In genomic region chr19:50537769-50538230, GRCh38 we compare ENCODE assay signal across 1 cellular context.
TF ChIP-seq lines count a peak whose summit lies in the region.

No MANE protein-coding gene starts in this region.

TF ChIP-seq in K562, 482 proteins besides CTCF, POLR2A, EP300 and RAD21 (continued from another document and continues in another):
- TF ChIP-seq TSHZ1 (CRISPR knock-in tag; IDR thresholded peaks at IDR 0.05) = no peak
- TF ChIP-seq NKRF (IDR thresholded peaks at IDR 0.05; ENCODE audit: borderline replicate concordance) = no peak
- TF ChIP-seq EGR1 (conservative IDR thresholded peaks at IDR 0.05) = no peak
- 0 out of 2 replicates have a peak, but pooled peaks have one; percentile 27 for TF ChIP-seq BCL6 (CRISPR knock-in tag; IDR thresholded peaks at IDR 0.05)
- no peak for TF ChIP-seq MYNN (IDR thresholded peaks at IDR 0.05)
- TF ChIP-seq MYNN (CRISPR knock-in tag; IDR thresholded peaks at IDR 0.05) = no peak
- no peak for TF ChIP-seq ELF4 (CRISPR knock-in tag; IDR thresholded peaks at IDR 0.05)
- TF ChIP-seq PHF20 (IDR thresholded peaks at IDR 0.05; ENCODE audit: partially characterized antibody) = no peak
- TF ChIP-seq ZNF589 (CRISPR knock-in tag; IDR thresholded peaks at IDR 0.05; ENCODE audit: low read depth) = peak; percentile 75; the same call in 1 of the 2 replicates
- TF ChIP-seq SP2 (IDR thresholded peaks at IDR 0.05; ENCODE audit: extremely low read depth, low read depth, low read length, poor library complexity, severe bottlenecking) = no peak
- TF ChIP-seq ZBED1 (IDR thresholded peaks at IDR 0.05) = no peak
- TF ChIP-seq ID3 (CRISPR knock-in tag; IDR thresholded peaks at IDR 0.05) = no peak
- TF ChIP-seq ID3 (tag; IDR thresholded peaks at IDR 0.05) = 0 out of 2 replicates have a peak, but pooled peaks have one; percentile 54
- peak; percentile 47 for TF ChIP-seq GABPB1 (CRISPR knock-in tag; IDR thresholded peaks at IDR 0.05)
- TF ChIP-seq ZNF239 (CRISPR knock-in tag; IDR thresholded peaks at IDR 0.05) = no peak
- no peak for TF ChIP-seq ZNF408 (CRISPR knock-in tag; IDR thresholded peaks at IDR 0.05; ENCODE audit: low read depth)
- TF ChIP-seq HNRNPUL1 (IDR thresholded peaks at IDR 0.05; ENCODE audit: low read length) = no peak
- TF ChIP-seq ZNF436 (CRISPR knock-in tag; IDR thresholded peaks at IDR 0.05) = no peak
- no peak for TF ChIP-seq EP400 (IDR thresholded peaks at IDR 0.05)
- no peak for TF ChIP-seq ZNF134 (CRISPR knock-in tag; conservative IDR thresholded peaks at IDR 0.05)
- TF ChIP-seq MEF2D (tag; conservative IDR thresholded peaks at IDR 0.05; ENCODE audit: low read depth) = peak; percentile 66; the same call in 1 of the 2 replicates
- no peak for TF ChIP-seq ZNF778 (CRISPR knock-in tag; IDR thresholded peaks at IDR 0.05)
- no peak for TF ChIP-seq ZNF347 (CRISPR knock-in tag; IDR thresholded peaks at IDR 0.05; ENCODE audit: low read depth)
- TF ChIP-seq E2F4 (CRISPR knock-in tag; IDR thresholded peaks at IDR 0.05; ENCODE audit: low read depth) = no peak
- no peak for TF ChIP-seq KHSRP (IDR thresholded peaks at IDR 0.05)
- TF ChIP-seq MIER1 (IDR thresholded peaks at IDR 0.05; ENCODE audit: low read depth) = no peak
- 0 out of 2 replicates have a peak, but pooled peaks have one; percentile 29 for TF ChIP-seq JUN (IDR thresholded peaks at IDR 0.05; ENCODE audit: borderline replicate concordance, low read depth, low read length)
- no peak for TF ChIP-seq JUN (CRISPR knock-in tag; IDR thresholded peaks at IDR 0.05; ENCODE audit: borderline replicate concordance)
- no peak for TF ChIP-seq NR2F6 (CRISPR knock-in tag; IDR thresholded peaks at IDR 0.05)
- TF ChIP-seq SMARCA5 (IDR thresholded peaks at IDR 0.05) = peak; percentile 90
- no peak for TF ChIP-seq SETDB1 (IDR thresholded peaks at IDR 0.05; ENCODE audit: low read length)
- no peak for TF ChIP-seq ZNF263 (CRISPR knock-in tag; IDR thresholded peaks at IDR 0.05; ENCODE audit: borderline replicate concordance)
- no peak for TF ChIP-seq CAMTA2 (CRISPR knock-in tag; conservative IDR thresholded peaks at IDR 0.05)
- no peak for TF ChIP-seq PHF21A (IDR thresholded peaks at IDR 0.05; ENCODE audit: borderline replicate concordance, low read depth)
- TF ChIP-seq ZNF77 (CRISPR knock-in tag; IDR thresholded peaks at IDR 0.05) = no peak
- TF ChIP-seq KDM2B (CRISPR knock-in tag; IDR thresholded peaks at IDR 0.05) = no peak
- no peak for TF ChIP-seq ELK3 (CRISPR knock-in tag; IDR thresholded peaks at IDR 0.05)
- TF ChIP-seq GTF2B (IDR thresholded peaks at IDR 0.05; ENCODE audit: extremely low read depth, insufficient read length) = no peak
- no peak for TF ChIP-seq TEAD2 (tag; IDR thresholded peaks at IDR 0.05)
- no peak for TF ChIP-seq KDM4B (IDR thresholded peaks at IDR 0.05; ENCODE audit: borderline replicate concordance in 2 of 2, low read depth in 1 of 2)
- no peak for TF ChIP-seq RNF2 (IDR thresholded peaks at IDR 0.05)
- peak; percentile 20 for TF ChIP-seq CTCFL (IDR thresholded peaks at IDR 0.05; ENCODE audit: borderline replicate concordance, insufficient read depth, low read depth, low read length, poor library complexity, severe bottlenecking)
- TF ChIP-seq ETS1 (conservative IDR thresholded peaks at IDR 0.05; ENCODE audit: control insufficient read depth, low read depth, low read length) = 0 out of 2 replicates have a peak, but pooled peaks have one; percentile 18
- TF ChIP-seq ILF3 (IDR thresholded peaks at IDR 0.05; ENCODE audit: borderline replicate concordance) = no peak
- no peak for TF ChIP-seq ZNF217 (CRISPR knock-in tag; IDR thresholded peaks at IDR 0.05)
- peak; percentile 92 for TF ChIP-seq CC2D1A (IDR thresholded peaks at IDR 0.05)
- 0 out of 2 replicates have a peak, but pooled peaks have one; percentile 66 for TF ChIP-seq ZNF395 (CRISPR knock-in tag; IDR thresholded peaks at IDR 0.05)
- no peak for TF ChIP-seq ELF1 (tag; IDR thresholded peaks at IDR 0.05)
- TF ChIP-seq ETV6 (IDR thresholded peaks at IDR 0.05; ENCODE audit: borderline replicate concordance in 1 of 2, low read depth in 2 of 2, low read length in 1 of 2) = no peak
- no peak for TF ChIP-seq ETV6 (CRISPR knock-in tag; IDR thresholded peaks at IDR 0.05; ENCODE audit: borderline replicate concordance)
- TF ChIP-seq PATZ1 (CRISPR knock-in tag; IDR thresholded peaks at IDR 0.05; ENCODE audit: borderline replicate concordance) = no peak
- no peak for TF ChIP-seq TCF7L2 (IDR thresholded peaks at IDR 0.05; ENCODE audit: low read depth, low read length)
- peak; percentile 66; the same call in 1 of the 2 replicates for TF ChIP-seq HLTF (IDR thresholded peaks at IDR 0.05)
- peak; percentile 62 for TF ChIP-seq IRF9 (tag; IDR thresholded peaks at IDR 0.05)
